In genomic region chr3:13375464-13375863, GRCh38 we compare ENCODE assay signal across 25 cellular contexts. TPM values are rescaled to one million over a fixed set of nuclear protein-coding genes. Genes with fewer than 3 reads are reported as not detected.
DNase-seq lines count a peak whose midpoint lies in the region; ATAC-seq, FAIRE-seq and TF ChIP-seq lines count a peak whose summit lies in the region.
"Had no signal": no experiment of that assay in that cellular context is flagged by ENCODE, and none has a peak within 500 bp of the region (broad histone marks: within the 10 kb centered on the region; RNA-seq: fewer than 3 reads in every experiment).

No MANE protein-coding gene starts in this region.

- intact Hi-C loops in HepG2 (cut with micrococcal nuclease; ENCODE audit: unreplicated experiment) (no loop called here), right lobe of liver (cut with DNase I) (no loop called here), K562 (cut with micrococcal nuclease) (no loop called here)

- H3K9ac ChIP-seq in HepG2 (ENCODE audit: insufficient read depth, low read depth, low read length) (no peak overlapping the region), K562 (ENCODE audit: insufficient read depth in 1 of 2, low read depth in 2 of 2, low read length in 2 of 2) (no peak overlapping the region)
- H3K9ac ChIP-seq: BLaER1 had no signal

- 96% methylated on average over 10 of the region's 10 CpGs for WGBS in HepG2 (ENCODE audit: low lambda C conversion rate)
- WGBS in right lobe of liver (ENCODE audit: insufficient coverage, low coverage, low lambda C conversion rate, missing lambda C conversion rate) = 89% methylated on average over 7 of the region's 10 CpGs
- WGBS in K562 (ENCODE audit: insufficient coverage, low coverage, missing lambda C conversion rate) = 96% methylated on average over 10 of the region's 10 CpGs

- no peak for DNase-seq in HepG2 (ENCODE audit: low spot score)
- no peak for DNase-seq in right lobe of liver
- DNase-seq in K562 (ENCODE audit: extremely low read depth in 1 of 4, low spot score in 3 of 4) = no peak
- DNase-seq in osteoblast (ENCODE audit: insufficient read length, low spot score, missing footprints) = peak; percentile 54
- DNase-seq in SW480 (ENCODE audit: low spot score) = no peak
- DNase-seq: 8988T; ACHN; BE2C; C1 segment of cervical spinal cord; CD4-positive, alpha-beta memory T cell; CD4-positive, CD25-positive, alpha-beta regulatory T cell; CD8-positive, alpha-beta memory T cell; COR-L47; DMS 273 treated with DMSO at 0.1 percent for 48 hours; DMS153; DMS53; DMS79; DND-41; EL; GDM1 had no signal

- no peak for TF ChIP-seq POLR2A in HepG2 (IDR thresholded peaks at IDR 0.05; ENCODE audit: insufficient read depth in 1 of 2, low read depth in 2 of 2, low read length in 2 of 2)
- no peak for TF ChIP-seq POLR2A in right lobe of liver (IDR thresholded peaks at IDR 0.05)
- no peak for TF ChIP-seq POLR2A in K562 (conservative IDR thresholded peaks at IDR 0.05)

- in situ Hi-C loops in HepG2 (cut with HindIII; ENCODE audit: extremely low pct_ligation_motif_present, low pct_unique_long_range_greater_than_20kb) = no loop called here
- in situ Hi-C loops in K562 (cut with MboI) = no loop called here

- H3K4me2 ChIP-seq in HepG2 (ENCODE audit: low read depth, low read length) = no peak overlapping the region
- H3K4me2 ChIP-seq in K562 (ENCODE audit: insufficient read depth, low read length) = no peak overlapping the region
- no peak overlapping the region for H3K4me2 ChIP-seq in osteoblast (ENCODE audit: insufficient read depth, low read length)
- H3K4me2 ChIP-seq: BLaER1 had no signal

- BruUV-seq in HepG2 (replicated peaks; lab: Mats Ljungman, UMichigan) (no TSS peak), K562 (replicated peaks; lab: Mats Ljungman, UMichigan) (no TSS peak)

- no peak for TF ChIP-seq CTCF in HepG2 (CRISPR knock-in tag; IDR thresholded peaks at IDR 0.05)
- TF ChIP-seq CTCF in right lobe of liver (IDR thresholded peaks at IDR 0.05) = no peak
- no peak for TF ChIP-seq CTCF in K562 (IDR thresholded peaks at IDR 0.05 in 2 of 3, conservative IDR thresholded peaks at IDR 0.05 in 1 of 3; ENCODE audit: insufficient read depth in 2 of 3, low read depth in 1 of 3, low read length in 3 of 3)
- TF ChIP-seq CTCF in osteoblast (IDR thresholded peaks at IDR 0.05; ENCODE audit: extremely low read depth, low read depth, low read length) = no peak

- FAIRE-seq in HepG2 (lab: Jason Lieb, UNC) (no peak), K562 (lab: Jason Lieb, UNC) (no peak)
- FAIRE-seq: A204.1, GM12891, GM19239 had no signal

- H3K9me1 ChIP-seq in K562 (ENCODE audit: control insufficient read depth, insufficient read depth, low read length) = no peaks in the 10 kb centered on the region

- no peaks in the 10 kb centered on the region for H3K27me3 ChIP-seq in HepG2 (ENCODE audit: control insufficient read depth in 1 of 2, insufficient read depth in 2 of 2, low read length in 2 of 2)
- no peaks in the 10 kb centered on the region for H3K27me3 ChIP-seq in right lobe of liver
- no peaks in the 10 kb centered on the region for H3K27me3 ChIP-seq in K562 (ENCODE audit: control insufficient read depth in 2 of 2, insufficient read depth in 2 of 2, low read length in 2 of 2)
- H3K27me3 ChIP-seq in osteoblast (ENCODE audit: insufficient read depth, low read length) = no peaks in the 10 kb centered on the region
- H3K27me3 ChIP-seq: BE2C, BLaER1 had no signal

- POLR2A ChIA-PET in HepG2 (lab: Yijun Ruan, JAX) = no interaction called here
- POLR2A ChIA-PET in K562 (lab: Yijun Ruan, JAX) = no interaction called here

- no peaks in the 10 kb centered on the region for H3K79me2 ChIP-seq in HepG2 (ENCODE audit: insufficient read depth, low read length)
- H3K79me2 ChIP-seq in K562 (ENCODE audit: control insufficient read depth, insufficient read depth, low read length) = no peaks in the 10 kb centered on the region
- H3K79me2 ChIP-seq in osteoblast (ENCODE audit: insufficient read depth, low read length) = no peaks in the 10 kb centered on the region

- TF ChIP-seq EP300 in HepG2 (IDR thresholded peaks at IDR 0.05; ENCODE audit: low read depth in 2 of 2, low read length in 2 of 2) (no peak), HepG2 (CRISPR knock-in tag; IDR thresholded peaks at IDR 0.05; ENCODE audit: borderline replicate concordance) (no peak), K562 (IDR thresholded peaks at IDR 0.05; ENCODE audit: low read length) (no peak)

- H3K36me3 ChIP-seq in HepG2 (replicated peaks in 1 of 2; ENCODE audit: control insufficient read depth in 1 of 2, insufficient read depth in 2 of 2, low read length in 2 of 2) = peaks cover 37 to 94% of the 10 kb centered on the region in 2 experiments
- H3K36me3 ChIP-seq in right lobe of liver = peaks cover 0 to 64% (median 9%) of the 10 kb centered on the region in 4 donors
- peaks cover 97% of the 10 kb centered on the region for H3K36me3 ChIP-seq in K562 (ENCODE audit: control insufficient read depth, insufficient read depth, low read length)
- no peaks in the 10 kb centered on the region for H3K36me3 ChIP-seq in osteoblast (ENCODE audit: insufficient read depth, low read length)
- H3K36me3 ChIP-seq: BE2C had no signal

- H3K4me1 ChIP-seq in HepG2 (ENCODE audit: insufficient read depth, low read length) (no peaks in the 10 kb centered on the region), right lobe of liver (no peaks in the 10 kb centered on the region), K562 (replicated peaks in 1 of 2; ENCODE audit: control insufficient read depth in 2 of 2, insufficient read depth in 2 of 2, low read length in 2 of 2) (no peaks in the 10 kb centered on the region), osteoblast (ENCODE audit: insufficient read depth, low read length) (peaks cover 24% of the 10 kb centered on the region)
- H3K4me1 ChIP-seq: BE2C had no signal

- no peak overlapping the region for H2AFZ ChIP-seq in HepG2 (ENCODE audit: low read length)
- no peak overlapping the region for H2AFZ ChIP-seq in K562 (ENCODE audit: low read depth, low read length)
- no peak overlapping the region for H2AFZ ChIP-seq in osteoblast (ENCODE audit: low read length)

- no peak for TF ChIP-seq RAD21 in HepG2 (CRISPR knock-in tag; IDR thresholded peaks at IDR 0.05)
- no peak for TF ChIP-seq RAD21 in K562 (CRISPR knock-in tag; conservative IDR thresholded peaks at IDR 0.05 in 1 of 2, IDR thresholded peaks at IDR 0.05 in 1 of 2)

- H3K27ac ChIP-seq in HepG2 (ENCODE audit: extremely low read length, insufficient read depth, low read length) (no peak overlapping the region), right lobe of liver (no peak overlapping the region), K562 (ENCODE audit: extremely low read depth, low read depth, low read length) (no peak overlapping the region), osteoblast (ENCODE audit: low read depth, low read length) (no peak overlapping the region)

- H4K20me1 ChIP-seq in HepG2 (ENCODE audit: insufficient read depth, low read length) (no peaks in the 10 kb centered on the region), K562 (replicated peaks; ENCODE audit: control insufficient read depth, insufficient read depth, low read length) (peaks cover 6% of the 10 kb centered on the region; the same call in 1 of the 2 replicates), osteoblast (ENCODE audit: insufficient read depth, low read length) (no peaks in the 10 kb centered on the region)

- no peak overlapping the region for H3K4me3 ChIP-seq in HepG2 (replicated peaks in 1 of 3; ENCODE audit: insufficient read depth in 1 of 3, low read depth in 2 of 3, low read length in 3 of 3)
- H3K4me3 ChIP-seq in right lobe of liver = no peak overlapping the region
- no peak overlapping the region for H3K4me3 ChIP-seq in K562
- no peak overlapping the region for H3K4me3 ChIP-seq in osteoblast (ENCODE audit: insufficient read depth, low read length)
- H3K4me3 ChIP-seq: BLaER1 had no signal

- CTCF ChIA-PET in HepG2 (lab: Yijun Ruan, JAX; ENCODE audit: low intra/inter-chr PET ratio, low total read pairs) = no interaction called here
- CTCF ChIA-PET in K562 (lab: Yijun Ruan, JAX; ENCODE audit: low intra/inter-chr PET ratio) = no interaction called here

- H3K9me3 ChIP-seq in HepG2 (ENCODE audit: low read length) (no peaks in the 10 kb centered on the region), right lobe of liver (no peaks in the 10 kb centered on the region), K562 (replicated peaks; ENCODE audit: control insufficient read depth, insufficient read depth, low read depth, low read length) (no peaks in the 10 kb centered on the region), osteoblast (ENCODE audit: low read depth, low read length) (no peaks in the 10 kb centered on the region)
- H3K9me3 ChIP-seq: BE2C, BLaER1 had no signal

- no peak for ATAC-seq in HepG2
- no peak for ATAC-seq in right lobe of liver
- no peak for ATAC-seq in K562
- ATAC-seq in GM19324 (IDR thresholded peaks at IDR 0.05; ENCODE audit: low FRiP score, unreplicated experiment) = no peak

RNA-seq across cellular contexts. Expression of gene NUP210, which starts 44.7 kb away (rescaled TPM):
- 18.2 and 35.2 TPM in 2 replicates for total RNA-seq in HepG2 (2016; rRNA removed; fragmentation: Illumina TruSeq; extraction: Trizol)
- 2.4 and 3.0 TPM in 2 replicates for total RNA-seq in HepG2 (2016; cell fraction: cytosol; rRNA removed; fragmentation: Illumina TruSeq; extraction: Trizol; ENCODE audit: low read depth)
- total RNA-seq in HepG2 (2016; cell fraction: insoluble cytoplasmic fraction; rRNA removed; fragmentation: Illumina TruSeq; extraction: Trizol) = 13.5 and 35.7 TPM in 2 replicates
- total RNA-seq in HepG2 (2016; cell fraction: membrane; rRNA removed; fragmentation: Illumina TruSeq; extraction: Trizol) = 7.5 TPM in 2 replicates
- 48.2 and 58.1 TPM in 2 replicates for total RNA-seq in HepG2 (2016; cell fraction: nucleus; rRNA removed; fragmentation: Illumina TruSeq; extraction: Trizol)
- polyA plus RNA-seq in HepG2 (2011; rRNA removed) = 31.6 and 44.3 TPM in 2 replicates
- 17.7 and 20.2 TPM in 2 replicates for polyA plus RNA-seq in HepG2 (2011; cell fraction: cytosol; rRNA removed)
- polyA plus RNA-seq in HepG2 (2011; cell fraction: nucleus; rRNA removed) = 105 and 126 TPM in 2 replicates
- 34.3 and 44.8 TPM in 2 replicates for polyA plus RNA-seq in HepG2 (2012)
- polyA plus RNA-seq in HepG2 (2016; cell fraction: cytosol; fragmentation: Illumina TruSeq; extraction: Trizol; ENCODE audit: low read depth) = 1.3 and 1.6 TPM in 2 replicates
- 10.1 and 14.0 TPM in 2 replicates for polyA plus RNA-seq in HepG2 (2016; cell fraction: insoluble cytoplasmic fraction; fragmentation: Illumina TruSeq; extraction: Trizol; ENCODE audit: low read depth)
- polyA plus RNA-seq in HepG2 (2016; cell fraction: membrane; fragmentation: Illumina TruSeq; extraction: Trizol; ENCODE audit: low read depth) = 2.8 and 3.5 TPM in 2 replicates
- polyA plus RNA-seq in HepG2 (2016; cell fraction: nucleus; fragmentation: Illumina TruSeq; extraction: Trizol; ENCODE audit: insufficient read depth, low read depth) = 83.4 and 84.9 TPM in 2 replicates
- 104 and 110 TPM in 2 replicates for polyA minus RNA-seq in HepG2 (2011; rRNA and poly(A)+ RNA removed; ENCODE audit: low replicate concordance)
- polyA minus RNA-seq in HepG2 (2011; cell fraction: cytosol; rRNA and poly(A)+ RNA removed) = 31.9 and 35.7 TPM in 2 replicates
- 50.5 and 60.3 TPM in 2 replicates for polyA minus RNA-seq in HepG2 (2011; cell fraction: nucleus; rRNA and poly(A)+ RNA removed)
- 10 to 100 TPM; 11.7 to 17.7 (median 15.6) TPM for total RNA-seq in right lobe of liver
- total RNA-seq in K562 (2011; cell fraction: chromatin; rRNA removed; ENCODE audit: low replicate concordance) = 213 and 603 TPM in 2 replicates
- total RNA-seq in K562 (2011; cell fraction: nucleolus; rRNA removed) = 374 and 409 TPM in 2 replicates
- 286 and 299 TPM in 2 replicates for total RNA-seq in K562 (2011; cell fraction: nucleoplasm; rRNA removed)
- total RNA-seq in K562 (2014; rRNA removed) = 60.7 and 76.5 TPM in 2 replicates
- total RNA-seq in K562 (2014; rRNA removed; fragmentation: Illumina TruSeq; extraction: Trizol) = 25.4 and 30.2 TPM in 2 replicates
- total RNA-seq in K562 (2015; rRNA removed; fragmentation: Illumina TruSeq; extraction: Trizol) = 36.0 and 39.9 TPM in 2 replicates
- 128 and 138 TPM in 2 replicates for total RNA-seq in K562 (2021)
- polyA plus RNA-seq in K562 (2011; rRNA removed) = 44.0 and 93.3 TPM in 2 replicates
- polyA plus RNA-seq in K562 (2011; cell fraction: cytosol; rRNA removed) = 51.4 and 78.4 TPM in 2 replicates
- 125 and 255 TPM in 2 replicates for polyA plus RNA-seq in K562 (2011; cell fraction: nucleus; rRNA removed)
- 95.0 and 139 TPM in 2 replicates for polyA plus RNA-seq in K562 (2012)
- polyA plus RNA-seq in K562 (2014; fragmentation: Illumina TruSeq; extraction: Trizol) = 90.7 and 111 TPM in 2 replicates
- 1 to 10 TPM; 1.2 to 1.4 TPM for polyA plus RNA-seq in K562 (2014; fragmentation: Nextera tagmentation; extraction: Ambion mirVana)
- 54.3 and 61.0 TPM in 2 replicates for polyA plus RNA-seq in K562 (2014; rRNA removed)
- 82.2 and 99.7 TPM in 2 replicates for polyA minus RNA-seq in K562 (2011; rRNA and poly(A)+ RNA removed)
- 114 and 152 TPM in 2 replicates for polyA minus RNA-seq in K562 (2011; cell fraction: cytosol; rRNA and poly(A)+ RNA removed)
- 137 and 138 TPM in 2 replicates for polyA minus RNA-seq in K562 (2011; cell fraction: nucleus; rRNA and poly(A)+ RNA removed)
- total RNA-seq in osteoblast = under 0.01 TPM in 2 replicates

Comparison
In these comparisons a context has a peak if more than half of its experiments do, and no peak if none do; other contexts are left out.
1. Of the 241 proteins assayed by ChIP-seq in both HepG2 and K562: peak only in HepG2: none; only in K562: none; in both: RFX1; in neither: 240.